Comparison of ENCODE assay signal across 1 cellular context in genomic region chr4:173380987-173381386, GRCh38.
TF ChIP-seq lines count a peak whose summit lies in the region.

No MANE protein-coding gene starts in this region.

TF ChIP-seq in GM23338, 12 proteins besides CTCF, POLR2A, EP300 and RAD21 (continued from another document):
- TF ChIP-seq ZNF462 (CRISPR knock-in tag; IDR thresholded peaks at IDR 0.05) (no peak), JUNB (IDR thresholded peaks at IDR 0.05; ENCODE audit: unreplicated experiment) (no peak), ZNF331 (CRISPR knock-in tag; IDR thresholded peaks at IDR 0.05; ENCODE audit: low read depth) (no peak), EZH2 (IDR thresholded peaks at IDR 0.05; ENCODE audit: low read depth, unreplicated experiment) (no peak)
